Comparison of ENCODE assay signal across 2 cellular contexts in genomic region chr2:226461981-226462380, GRCh38.
TF ChIP-seq lines count a peak whose summit lies in the region.

No MANE protein-coding gene starts in this region.

TF ChIP-seq in H1, 55 proteins besides CTCF, POLR2A, EP300 and RAD21 (continued from another document):
- no peak for TF ChIP-seq CHD7 (IDR thresholded peaks at IDR 0.05; ENCODE audit: insufficient replicate concordance, low read length)

TF ChIP-seq in HEK293T, 16 proteins besides CTCF, POLR2A, EP300 and RAD21 (continued from another document):
- TF ChIP-seq PKNOX1 (IDR thresholded peaks at IDR 0.05) (no peak), TARDBP (IDR thresholded peaks at IDR 0.05) (no peak), L3MBTL2 (conservative IDR thresholded peaks at IDR 0.05) (no peak), SP1 (IDR thresholded peaks at IDR 0.05) (no peak), ARNT (IDR thresholded peaks at IDR 0.05) (no peak), LEF1 (IDR thresholded peaks at IDR 0.05; ENCODE audit: borderline replicate concordance) (no peak), CTBP1 (IDR thresholded peaks at IDR 0.05; ENCODE audit: borderline replicate concordance) (no peak), ZNF384 (IDR thresholded peaks at IDR 0.05) (no peak), ELF4 (IDR thresholded peaks at IDR 0.05) (no peak), FOXK2 (IDR thresholded peaks at IDR 0.05) (no peak), HDGF (IDR thresholded peaks at IDR 0.05; ENCODE audit: borderline replicate concordance) (no peak), FOXM1 (IDR thresholded peaks at IDR 0.05; ENCODE audit: borderline replicate concordance) (no peak), BHLHE40 (IDR thresholded peaks at IDR 0.05; ENCODE audit: borderline replicate concordance) (no peak)
